8 cellular contexts compared by ENCODE assay signal in the genomic region with DNA sequence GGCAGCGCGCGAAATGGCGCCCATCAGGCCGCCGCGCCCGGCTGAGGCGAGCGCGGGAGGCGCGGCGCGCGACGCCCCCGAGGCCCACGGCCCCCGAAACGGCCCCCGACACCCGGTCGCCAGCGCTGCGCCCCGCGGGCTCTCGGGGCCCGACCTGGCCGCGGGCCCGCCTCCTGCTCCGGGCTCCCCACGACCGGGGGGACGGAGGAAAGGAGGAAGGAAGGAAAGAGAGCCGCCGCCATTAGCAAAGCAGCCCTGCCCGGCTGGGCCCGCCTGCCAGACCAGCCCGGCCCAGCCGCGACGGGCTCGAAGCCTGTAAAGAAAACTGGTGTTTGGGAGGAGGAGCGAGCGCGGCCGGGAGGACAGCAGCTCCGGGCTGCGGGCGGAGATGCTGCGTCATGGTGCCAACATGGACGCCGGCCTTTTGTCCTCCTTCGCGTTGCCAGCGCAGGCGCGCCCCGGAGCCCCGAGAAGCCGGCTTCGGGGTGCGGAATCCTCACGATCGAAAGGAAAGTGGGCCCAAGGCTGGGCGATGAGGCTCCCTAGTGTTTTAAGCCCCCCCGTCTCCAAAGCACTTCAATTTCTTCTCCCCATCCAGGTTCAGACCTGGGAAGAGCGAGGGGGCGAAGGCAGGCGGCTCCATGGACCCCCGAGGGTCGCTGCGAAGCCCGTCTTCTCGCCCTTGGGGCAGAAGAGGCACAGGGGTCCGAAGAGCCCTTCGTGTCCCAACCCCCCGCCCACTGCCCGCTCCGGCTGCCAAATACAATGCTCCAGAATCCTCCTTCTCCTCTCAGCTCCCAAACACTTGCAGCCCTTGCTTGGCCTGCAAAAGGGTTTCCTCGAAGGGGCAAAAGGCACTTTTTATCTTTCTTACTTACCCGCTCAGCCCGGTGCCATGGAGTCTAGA. TPM values are rescaled to one million over a fixed set of nuclear protein-coding genes. Genes with fewer than 3 reads are reported as not detected.
A peak's percentile ranks its signal among the peaks of the same experiment; 100 is the strongest.
DNase-seq lines count a peak whose midpoint lies in the region; ATAC-seq, FAIRE-seq and TF ChIP-seq lines count a peak whose summit lies in the region.

No MANE protein-coding gene starts in this region.

- peak overlapping the region; percentile 98 for H3K27ac Mint-ChIP-seq in activated CD8-positive, alpha-beta T cell treated with anti-CD3 and anti-CD28 coated beads, Interleukin-2, amount 10 ng/mL, durations not matched to agents 7 days and 5 days
- peak overlapping the region; percentile 98 to 100 for H3K27ac Mint-ChIP-seq in effector memory CD8-positive, alpha-beta T cell

- H3K4me1 Mint-ChIP-seq in activated CD8-positive, alpha-beta T cell treated with anti-CD3 and anti-CD28 coated beads, Interleukin-2, amount 10 ng/mL, durations not matched to agents 7 days and 5 days (ENCODE audit: low read depth): peaks cover 29% of the 10 kb centered on the region
- peaks cover 43 to 45% of the 10 kb centered on the region in 2 donors for H3K4me1 Mint-ChIP-seq in effector memory CD8-positive, alpha-beta T cell (ENCODE audit: low read depth in 2 of 2)

- no peaks in the 10 kb centered on the region for H3K9me3 Mint-ChIP-seq in activated CD8-positive, alpha-beta T cell treated with anti-CD3 and anti-CD28 coated beads, Interleukin-2, amount 10 ng/mL, durations not matched to agents 7 days and 5 days (ENCODE audit: insufficient read depth)
- H3K9me3 Mint-ChIP-seq in effector memory CD8-positive, alpha-beta T cell: no peaks in the 10 kb centered on the region

- no peak for FAIRE-seq in A549 (lab: Jason Lieb, UNC)

- ATAC-seq in A549: no peak
- peak; percentile 12 for ATAC-seq in activated CD8-positive, alpha-beta T cell treated with anti-CD3 and anti-CD28 coated beads, Interleukin-2, amount 10 ng/mL, durations not matched to agents 7 days and 5 days
- peak; percentile 26 for ATAC-seq in effector memory CD8-positive, alpha-beta T cell (replicated peaks)
- no peak for ATAC-seq in HG03108 (IDR thresholded peaks at IDR 0.05; ENCODE audit: unreplicated experiment)

- CTCF ChIA-PET in A549 (lab: Yijun Ruan, JAX): interaction anchor here (56.0 to 72.2 kb wide), 2 partner anchors 10 to 15 kb away, joined by 2657 read pairs; a partner anchor contains a TSS
- CTCF ChIA-PET in activated CD8-positive, alpha-beta T cell treated with anti-CD3 and anti-CD28 coated beads, Interleukin-2, amount 10 ng/mL, durations not matched to agents 7 days and 5 days (lab: Charles Lee): interaction anchor here (1.0 to 26.5 kb wide), 9 partner anchors 5 to 132 kb away, joined by 3 to 956 read pairs (median 7); a partner anchor contains a TSS

- H3K4me2 ChIP-seq in A549: peak overlapping the region; percentile 78

- H3K27me3 Mint-ChIP-seq in activated CD8-positive, alpha-beta T cell treated with anti-CD3 and anti-CD28 coated beads, Interleukin-2, amount 10 ng/mL, durations not matched to agents 7 days and 5 days (ENCODE audit: low read depth): no peaks in the 10 kb centered on the region
- no peaks in the 10 kb centered on the region for H3K27me3 Mint-ChIP-seq in effector memory CD8-positive, alpha-beta T cell

- H3K9me3 ChIP-seq in A549: no peaks in the 10 kb centered on the region

- POLR2A ChIA-PET in A549 (lab: Yijun Ruan, JAX): interaction anchor here (1.1 to 3.3 kb wide), 10 partner anchors 7 to 174 kb away, joined by 3 to 35 read pairs (median 4); a partner anchor contains a TSS
- POLR2A ChIA-PET in activated CD8-positive, alpha-beta T cell treated with anti-CD3 and anti-CD28 coated beads, Interleukin-2, amount 10 ng/mL, durations not matched to agents 7 days and 5 days (lab: Charles Lee): interaction anchor here (0.6 to 26.9 kb wide), 9 partner anchors 4 to 473 kb away, joined by 3 to 543 read pairs (median 4); a partner anchor contains a TSS

- peaks cover 54% of the 10 kb centered on the region for H3K4me1 ChIP-seq in A549

- DNase-seq in A549 (ENCODE audit: low read depth in 1 of 2, low spot score in 1 of 2) (peak in 1 of 2 experiments; percentile 80), NCI-H446 treated with DMSO at 0.1 percent for 48 hours (lab: John Stamatoyannopoulos, UW) (peak; percentile 46), lung microvascular endothelial cell (ENCODE audit: low read depth in 2 of 2) (peak; percentile 87)
- DNase-seq in activated CD8-positive, alpha-beta T cell treated with anti-CD3 and anti-CD28 coated beads, Interleukin-2, amount 10 ng/mL, durations not matched to agents 7 days and 5 days: peak; percentile 79
- peak; percentile 61 to 67 (median 63) for DNase-seq in effector memory CD8-positive, alpha-beta T cell
- DNase-seq in stimulated activated naive CD4-positive, alpha-beta T cell treated with Interleukin-2 at 50 U/mL for 16 hours (lab: John Stamatoyannopoulos, UW): peak; percentile 69

- no peak for TF ChIP-seq CTCF in A549 (IDR thresholded peaks at IDR 0.05)

- peak overlapping the region; percentile 91 for H3K4me3 Mint-ChIP-seq in activated CD8-positive, alpha-beta T cell treated with anti-CD3 and anti-CD28 coated beads, Interleukin-2, amount 10 ng/mL, durations not matched to agents 7 days and 5 days
- peak overlapping the region; percentile 98 to 99 for H3K4me3 Mint-ChIP-seq in effector memory CD8-positive, alpha-beta T cell

- H3K27ac ChIP-seq in A549: peak overlapping the region; percentile 100

- no peak for TF ChIP-seq RAD21 in A549 (conservative IDR thresholded peaks at IDR 0.05 in 1 of 2, IDR thresholded peaks at IDR 0.05 in 1 of 2)

- TF ChIP-seq EP300 in A549 (IDR thresholded peaks at IDR 0.05): no peak

- TF ChIP-seq POLR2A in A549 (IDR thresholded peaks at IDR 0.05; ENCODE audit: low read length) (peak; percentile 22), GM18526 (IDR thresholded peaks at IDR 0.05; ENCODE audit: extremely low read depth, insufficient read length) (peak; percentile 63)

- H3K4me3 ChIP-seq in A549: peak overlapping the region; percentile 60

- WGBS in A549 (ENCODE audit: missing lambda C conversion rate): 2% methylated on average over 57 of the region's 86 CpGs

- peaks cover 44% of the 10 kb centered on the region for H3K36me3 Mint-ChIP-seq in activated CD8-positive, alpha-beta T cell treated with anti-CD3 and anti-CD28 coated beads, Interleukin-2, amount 10 ng/mL, durations not matched to agents 7 days and 5 days (ENCODE audit: low read depth)
- H3K36me3 Mint-ChIP-seq in effector memory CD8-positive, alpha-beta T cell (ENCODE audit: insufficient read depth): peaks cover 72% of the 10 kb centered on the region

TF ChIP-seq in A549, 52 proteins besides CTCF, POLR2A, EP300 and RAD21 (continues in another document):
- TF ChIP-seq HOXB5 (CRISPR knock-in tag; IDR thresholded peaks at IDR 0.05) (peak; percentile 89), SMC3 (IDR thresholded peaks at IDR 0.05) (no peak)
- TF ChIP-seq, protein P1, sequence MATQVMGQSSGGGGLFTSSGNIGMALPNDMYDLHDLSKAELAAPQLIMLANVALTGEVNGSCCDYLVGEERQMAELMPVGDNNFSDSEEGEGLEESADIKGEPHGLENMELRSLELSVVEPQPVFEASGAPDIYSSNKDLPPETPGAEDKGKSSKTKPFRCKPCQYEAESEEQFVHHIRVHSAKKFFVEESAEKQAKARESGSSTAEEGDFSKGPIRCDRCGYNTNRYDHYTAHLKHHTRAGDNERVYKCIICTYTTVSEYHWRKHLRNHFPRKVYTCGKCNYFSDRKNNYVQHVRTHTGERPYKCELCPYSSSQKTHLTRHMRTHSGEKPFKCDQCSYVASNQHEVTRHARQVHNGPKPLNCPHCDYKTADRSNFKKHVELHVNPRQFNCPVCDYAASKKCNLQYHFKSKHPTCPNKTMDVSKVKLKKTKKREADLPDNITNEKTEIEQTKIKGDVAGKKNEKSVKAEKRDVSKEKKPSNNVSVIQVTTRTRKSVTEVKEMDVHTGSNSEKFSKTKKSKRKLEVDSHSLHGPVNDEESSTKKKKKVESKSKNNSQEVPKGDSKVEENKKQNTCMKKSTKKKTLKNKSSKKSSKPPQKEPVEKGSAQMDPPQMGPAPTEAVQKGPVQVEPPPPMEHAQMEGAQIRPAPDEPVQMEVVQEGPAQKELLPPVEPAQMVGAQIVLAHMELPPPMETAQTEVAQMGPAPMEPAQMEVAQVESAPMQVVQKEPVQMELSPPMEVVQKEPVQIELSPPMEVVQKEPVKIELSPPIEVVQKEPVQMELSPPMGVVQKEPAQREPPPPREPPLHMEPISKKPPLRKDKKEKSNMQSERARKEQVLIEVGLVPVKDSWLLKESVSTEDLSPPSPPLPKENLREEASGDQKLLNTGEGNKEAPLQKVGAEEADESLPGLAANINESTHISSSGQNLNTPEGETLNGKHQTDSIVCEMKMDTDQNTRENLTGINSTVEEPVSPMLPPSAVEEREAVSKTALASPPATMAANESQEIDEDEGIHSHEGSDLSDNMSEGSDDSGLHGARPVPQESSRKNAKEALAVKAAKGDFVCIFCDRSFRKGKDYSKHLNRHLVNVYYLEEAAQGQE (IDR thresholded peaks at IDR 0.05): no peak

RNA-seq across cellular contexts. Expression of a gene that starts 2.9 kb away (rescaled TPM):
- 1.1 and 2.1 TPM in 2 replicates for polyA plus RNA-seq in A549 (2011; rRNA removed)
- 2.2 and 3.1 TPM in 2 replicates for polyA plus RNA-seq in A549 (2012; cell fraction: cytosol; rRNA removed)
- polyA plus RNA-seq in A549 (2012; cell fraction: nucleus; rRNA removed): 6.5 and 9.1 TPM in 2 replicates
- 7.4 to 8.6 TPM (median 8.0 TPM) in 3 replicates for polyA plus RNA-seq in A549 (2017; fragmentation: RNase III; extraction: RNeasy Plus Mini Kit Qiagen cat#74134 plus additional on column Dnase treatment)
- 2.6 and 4.2 TPM in 2 replicates for polyA minus RNA-seq in A549 (2011; rRNA and poly(A)+ RNA removed)
- total RNA-seq in activated CD8-positive, alpha-beta T cell treated with anti-CD3 and anti-CD28 coated beads, Interleukin-2, amount 10 ng/mL, durations not matched to agents 7 days and 5 days: 10 to 100 TPM; 30.0 to 30.9 TPM
- total RNA-seq in lung microvascular endothelial cell: 1.3 and 1.4 TPM in 2 replicates

RNA-seq across cellular contexts. Expression of a gene that starts 7.5 kb away (rescaled TPM):
- 47.1 and 48.0 TPM in 2 replicates for polyA plus RNA-seq in A549 (2011; rRNA removed)
- 84.7 and 94.6 TPM in 2 replicates for polyA plus RNA-seq in A549 (2012; cell fraction: cytosol; rRNA removed)
- 108 and 113 TPM in 2 replicates for polyA plus RNA-seq in A549 (2012; cell fraction: nucleus; rRNA removed)
- polyA plus RNA-seq in A549 (2017; fragmentation: RNase III; extraction: RNeasy Plus Mini Kit Qiagen cat#74134 plus additional on column Dnase treatment): 48.6 to 52.3 TPM (median 51.8 TPM) in 3 replicates
- polyA minus RNA-seq in A549 (2011; rRNA and poly(A)+ RNA removed): 88.9 and 139 TPM in 2 replicates
- total RNA-seq in activated CD8-positive, alpha-beta T cell treated with anti-CD3 and anti-CD28 coated beads, Interleukin-2, amount 10 ng/mL, durations not matched to agents 7 days and 5 days: 100 to 1,000 TPM; 145 to 154 TPM
- 2.6 and 3.3 TPM in 2 replicates for total RNA-seq in lung microvascular endothelial cell

RNA-seq across cellular contexts. Expression of a gene that starts 57.7 kb away (rescaled TPM):
- 1.3 and 1.7 TPM in 2 replicates for polyA plus RNA-seq in A549 (2011; rRNA removed)
- polyA plus RNA-seq in A549 (2012; cell fraction: cytosol; rRNA removed): 1.7 and 2.0 TPM in 2 replicates
- polyA plus RNA-seq in A549 (2012; cell fraction: nucleus; rRNA removed): 0.98 and 1.4 TPM in 2 replicates
- polyA plus RNA-seq in A549 (2017; fragmentation: RNase III; extraction: RNeasy Plus Mini Kit Qiagen cat#74134 plus additional on column Dnase treatment): 1.8 to 2.6 TPM (median 2.0 TPM) in 3 replicates
- polyA minus RNA-seq in A549 (2011; rRNA and poly(A)+ RNA removed): 1.6 and 2.8 TPM in 2 replicates
- not detected for total RNA-seq in activated CD8-positive, alpha-beta T cell treated with anti-CD3 and anti-CD28 coated beads, Interleukin-2, amount 10 ng/mL, durations not matched to agents 7 days and 5 days
- not detected in 2 replicates for total RNA-seq in lung microvascular endothelial cell

Comparison
In these comparisons a context has a peak if more than half of its experiments do, and no peak if none do; other contexts are left out.
1. ATAC-seq: peak in activated CD8-positive, alpha-beta T cell treated with anti-CD3 and anti-CD28 coated beads, Interleukin-2, amount 10 ng/mL, durations not matched to agents 7 days and 5 days (single experiment) and effector memory CD8-positive, alpha-beta T cell (single experiment); none in A549 (0 of 2) and HG03108 (single experiment).
2. RNA of a gene that starts 2.9 kb away (total RNA-seq): 30.0 to 30.9 TPM in activated CD8-positive, alpha-beta T cell treated with anti-CD3 and anti-CD28 coated beads, Interleukin-2, amount 10 ng/mL, durations not matched to agents 7 days and 5 days; 1.3 to 1.4 TPM in lung microvascular endothelial cell; every median in the first group is over 10 times any median in the second.
3. RNA of a gene that starts 7.5 kb away (total RNA-seq): 145 to 154 TPM in activated CD8-positive, alpha-beta T cell treated with anti-CD3 and anti-CD28 coated beads, Interleukin-2, amount 10 ng/mL, durations not matched to agents 7 days and 5 days; 2.6 to 3.3 TPM in lung microvascular endothelial cell; every median in the first group is over 10 times any median in the second.